9 cellular contexts compared by ENCODE assay signal in genomic region chr12:31588976-31589375, GRCh38. TPM values are rescaled to one million over a fixed set of nuclear protein-coding genes. Genes with fewer than 3 reads are reported as not detected.
A peak's percentile ranks its signal among the peaks of the same experiment; 100 is the strongest.
DNase-seq lines count a peak whose midpoint lies in the region; ATAC-seq and TF ChIP-seq lines count a peak whose summit lies in the region.
"Had no signal": no experiment of that assay in that cellular context is flagged by ENCODE, and none has a peak within 500 bp of the region (broad histone marks: within the 10 kb centered on the region; RNA-seq: fewer than 3 reads in every experiment).

No MANE protein-coding gene starts in this region.

- H3K4me3 ChIP-seq in adrenal gland (peak overlapping the region in 1 of 4 donors; percentile 81), thoracic aorta (peak overlapping the region; percentile 72)

- H3K27ac Mint-ChIP-seq in activated T-cell treated with anti-CD3 and anti-CD28 coated beads, Interleukin-2, amount 50 U/mL, for 72 hours, result no peak overlapping the region

- TF ChIP-seq POLR2A in adrenal gland (IDR thresholded peaks at IDR 0.05), result no peak

- no peaks in the 10 kb centered on the region for H3K36me3 ChIP-seq in adrenal gland (replicated peaks in 1 of 2)
- H3K36me3 ChIP-seq in thoracic aorta, result no peaks in the 10 kb centered on the region

- 14 to 26% (median 19%) methylated on average over 3 of the region's 3 CpGs for WGBS in adrenal gland, 4 donors

- H3K27ac ChIP-seq in adrenal gland (peak overlapping the region; percentile 87 to 99 (median 98)), thoracic aorta (peak overlapping the region in 1 of 2 donors; percentile 92)

- intact Hi-C loops in adrenal gland (cut with DNase I), result no loop called here

- H3K9me3 Mint-ChIP-seq in activated T-cell treated with anti-CD3 and anti-CD28 coated beads, Interleukin-2, amount 50 U/mL, for 72 hours, result no peaks in the 10 kb centered on the region

- H3K27me3 Mint-ChIP-seq in activated T-cell treated with anti-CD3 and anti-CD28 coated beads, Interleukin-2, amount 50 U/mL, for 72 hours (ENCODE audit: low read depth), result peaks cover 47% of the 10 kb centered on the region

- TF ChIP-seq CTCF in adrenal gland (IDR thresholded peaks at IDR 0.05), result no peak
- TF ChIP-seq CTCF in thoracic aorta (IDR thresholded peaks at IDR 0.05), result no peak

- H3K4me1 Mint-ChIP-seq in activated T-cell treated with anti-CD3 and anti-CD28 coated beads, Interleukin-2, amount 50 U/mL, for 72 hours (ENCODE audit: low read depth), result peaks cover 7% of the 10 kb centered on the region

- peak overlapping the region; percentile 64 to 83 for H3K4me3 Mint-ChIP-seq in activated T-cell treated with anti-CD3 and anti-CD28 coated beads, Interleukin-2, amount 50 U/mL, for 72 hours

- H3K4me1 ChIP-seq in adrenal gland (replicated peaks in 1 of 2) (peaks cover 0 to 19% of the 10 kb centered on the region in 2 donors), thoracic aorta (ENCODE audit: control insufficient read depth in 1 of 2, low read depth in 2 of 2) (peaks cover 16 to 26% of the 10 kb centered on the region in 2 donors)

- H3K9me3 ChIP-seq in adrenal gland (replicated peaks in 1 of 3) (no peaks in the 10 kb centered on the region), thoracic aorta (no peaks in the 10 kb centered on the region)

- H3K27me3 ChIP-seq in adrenal gland (no peaks in the 10 kb centered on the region), thoracic aorta (replicated peaks; ENCODE audit: insufficient read depth) (no peaks in the 10 kb centered on the region)

- peaks cover 2% of the 10 kb centered on the region in 2 donors for H3K36me3 Mint-ChIP-seq in activated T-cell treated with anti-CD3 and anti-CD28 coated beads, Interleukin-2, amount 50 U/mL, for 72 hours (ENCODE audit: insufficient read depth in 2 of 2)

- no peak for DNase-seq in activated T-cell treated with anti-CD3 and anti-CD28 coated beads, Interleukin-2, amount 50 U/mL, for 72 hours
- DNase-seq in activated T-cell treated with anti-CD3 and anti-CD28 coated beads for 4 hours (no peak), adrenal gland (peak in 1 of 7 donors; percentile 13), kidney glomerular epithelial cell (lab: John Stamatoyannopoulos, UW) (peak; percentile 26), thoracic aorta (ENCODE audit: low spot score) (no peak), NCI-H510A treated with DMSO at 0.1 percent for 48 hours (lab: John Stamatoyannopoulos, UW) (no peak), GM03348 (ENCODE audit: low spot score) (no peak)
- no peak for DNase-seq in stimulated activated CD4-positive, alpha-beta T cell treated with anti-CD3 and anti-CD28 coated beads, Interleukin-4, amount 100 ng/mL, for 24 hours
- DNase-seq: DMS 273 treated with DMSO at 0.1 percent for 48 hours had no signal

- no peak for ATAC-seq in activated T-cell treated with anti-CD3 and anti-CD28 coated beads, Interleukin-2, amount 50 U/mL, for 72 hours (replicated peaks in 1 of 2)
- no peak for ATAC-seq in thoracic aorta (ENCODE audit: insufficient number of reproducible peaks, low FRiP score, low read depth)

RNA-seq across cellular contexts. Expression of gene DENND5B, which starts 2.0 kb away (rescaled TPM):
- under 1 TPM; 0.76 to 0.77 TPM for total RNA-seq in activated T-cell treated with anti-CD3 and anti-CD28 coated beads, Interleukin-2, amount 50 U/mL, for 72 hours
- total RNA-seq in adrenal gland (10 to 100 TPM; 19.4 to 31.6 (median 25.6) TPM), thoracic aorta (10 to 100 TPM; 28.6 to 43.9 TPM)
- polyA plus RNA-seq in adrenal gland, result 10 to 100 TPM in 1 of 3 donors, 1 to 10 TPM in 2; 4.2 to 14.4 (median 6.3) TPM

Comparison
In these comparisons a context has a peak if more than half of its experiments do, and no peak if none do; other contexts are left out.
1. RNA of gene DENND5B, which starts 2.0 kb away (total RNA-seq): 28.6 to 43.9 TPM in thoracic aorta and 19.4 to 31.6 TPM in adrenal gland; 0.76 to 0.77 TPM in activated T-cell treated with anti-CD3 and anti-CD28 coated beads, Interleukin-2, amount 50 U/mL, for 72 hours; every median in the first group is over 10 times any median in the second.